8 cellular contexts compared by ENCODE assay signal in genomic region chr9:101398335-101398929, GRCh38. TPM values are rescaled to one million over a fixed set of nuclear protein-coding genes. Genes with fewer than 3 reads are reported as not detected.
DNase-seq lines count a peak whose midpoint lies in the region; ATAC-seq and TF ChIP-seq lines count a peak whose summit lies in the region.

Gene MRPL50 (minus strand): TSS chr9:101398618. CDS start chr9:101398592, 26 bp downstream.
Gene ZNF189 (plus strand): TSS chr9:101398851. CDS start chr9:101399157, 306 bp downstream.

- in situ Hi-C loops in GM23248 (cut with MboI): no loop called here

- H3K9ac ChIP-seq in DND-41 (ENCODE audit: low read depth, low read length): peak within 1 kb of the TSS; percentile 79
- H3K9ac ChIP-seq in GM23248: peak within 1 kb of the TSS; percentile 93

- H3K4me2 ChIP-seq in DND-41 (ENCODE audit: insufficient read depth, low read length) (peak within 1 kb of the TSS; percentile 92), GM23248 (ENCODE audit: unreplicated experiment) (peak within 1 kb of the TSS; percentile 97)

- H3K9me2 ChIP-seq in GM23248 (ENCODE audit: insufficient read depth): no peaks in the 10 kb centered on the region

- peaks cover 44% of the 10 kb centered on the region for H3K4me1 Mint-ChIP-seq in activated T-helper 17 cell treated with anti-CD3 and anti-CD28 coated beads, Interleukin-2, amount 50 U/mL, for 72 hours
- H3K4me1 Mint-ChIP-seq in naive thymus-derived CD8-positive, alpha-beta T cell: peaks cover 39 to 94% (median 84%) of the 10 kb centered on the region in 4 donors

- H3K9me3 Mint-ChIP-seq in activated T-helper 17 cell treated with anti-CD3 and anti-CD28 coated beads, Interleukin-2, amount 50 U/mL, for 72 hours: peaks cover 21% of the 10 kb centered on the region
- peaks cover 0 to 8% (median 3%) of the 10 kb centered on the region in 9 donors for H3K9me3 Mint-ChIP-seq in naive thymus-derived CD8-positive, alpha-beta T cell

- H3K4me3 Mint-ChIP-seq in activated T-helper 17 cell treated with anti-CD3 and anti-CD28 coated beads, Interleukin-2, amount 50 U/mL, for 72 hours: peak within 1 kb of the TSS; percentile 92
- H3K4me3 Mint-ChIP-seq in naive thymus-derived CD8-positive, alpha-beta T cell: peak within 1 kb of the TSS; percentile 98 to 100 (median 99)

- H3K27ac ChIP-seq in DND-41 (ENCODE audit: low read length): peak within 1 kb of the TSS; percentile 86
- H3K27ac ChIP-seq in GM23248: peak within 1 kb of the TSS; percentile 72

- peak; percentile 96 for ATAC-seq in DND-41 (ENCODE audit: insufficient read depth, low read depth)
- peak; percentile 93 for ATAC-seq in activated T-helper 17 cell treated with anti-CD3 and anti-CD28 coated beads, Interleukin-2, amount 50 U/mL, for 72 hours (replicated peaks)
- ATAC-seq in naive thymus-derived CD8-positive, alpha-beta T cell: peak; percentile 93

- H3K9me3 ChIP-seq in DND-41 (ENCODE audit: insufficient read depth, low read length, severe bottlenecking) (peaks cover 14% of the 10 kb centered on the region), GM23248 (ENCODE audit: low read depth) (no peaks in the 10 kb centered on the region)

- H2AFZ ChIP-seq in DND-41 (ENCODE audit: low read depth, low read length): peak within 1 kb of the TSS; percentile 92
- H2AFZ ChIP-seq in GM23248: peak within 1 kb of the TSS; percentile 92

- H4K20me1 ChIP-seq in DND-41 (ENCODE audit: insufficient read depth, low read length): no peaks in the 10 kb centered on the region
- H4K20me1 ChIP-seq in GM23248 (ENCODE audit: insufficient read depth): no peaks in the 10 kb centered on the region

- no peaks in the 10 kb centered on the region for H3K27me3 Mint-ChIP-seq in activated T-helper 17 cell treated with anti-CD3 and anti-CD28 coated beads, Interleukin-2, amount 50 U/mL, for 72 hours
- no peaks in the 10 kb centered on the region for H3K27me3 Mint-ChIP-seq in naive thymus-derived CD8-positive, alpha-beta T cell

- POLR2A ChIA-PET in naive thymus-derived CD8-positive, alpha-beta T cell (lab: Charles Lee): interaction anchor here (0.7 to 2.1 kb wide), 4 partner anchors 10 to 135 kb away, joined by 3 to 18 read pairs (median 6); partner anchors contain the start of gene RNF20

- H3K4me1 ChIP-seq in DND-41 (ENCODE audit: insufficient read depth, low read length): peaks cover 35% of the 10 kb centered on the region
- H3K4me1 ChIP-seq in GM23248 (ENCODE audit: insufficient read depth): peaks cover 13% of the 10 kb centered on the region

- DNase-seq in DND-41: peak; percentile 95
- peak; percentile 100 for DNase-seq in GM23248
- peak; percentile 99 for DNase-seq in Kasumi-1 (lab: John Stamatoyannopoulos, UW)
- peak; percentile 99 for DNase-seq in RPMI7951 (ENCODE audit: low read depth)
- DNase-seq in fibroblast of mammary gland (ENCODE audit: low read depth): peak; percentile 98
- peak; percentile 85 to 98 (median 97) for DNase-seq in naive thymus-derived CD8-positive, alpha-beta T cell
- peak; percentile 91 to 97 (median 95) for DNase-seq in stimulated activated naive CD4-positive, alpha-beta T cell (lab: John Stamatoyannopoulos, UW)

- H3F3A ChIP-seq in GM23248 (ENCODE audit: insufficient read depth): no peaks in the 10 kb centered on the region

- H3K27me3 ChIP-seq in DND-41 (ENCODE audit: insufficient read depth, low read length, poor library complexity) (no peaks in the 10 kb centered on the region), GM23248 (replicated peaks; ENCODE audit: insufficient read depth) (no peaks in the 10 kb centered on the region)

- H3K4me3 ChIP-seq in DND-41 (ENCODE audit: low read depth in 1 of 2, low read length in 2 of 2) (peak within 1 kb of the TSS; percentile 71 to 75), GM23248 (peak within 1 kb of the TSS; percentile 96), fibroblast of mammary gland (ENCODE audit: control insufficient read depth, low read depth, low read length) (peak within 1 kb of the TSS; percentile 81)

- H3K79me2 ChIP-seq in DND-41 (ENCODE audit: insufficient read depth, low read length): peaks cover 77% of the 10 kb centered on the region
- peaks cover 96% of the 10 kb centered on the region for H3K79me2 ChIP-seq in GM23248 (ENCODE audit: insufficient read depth)

- H3K36me3 ChIP-seq in DND-41 (ENCODE audit: insufficient read depth, low read length): peaks cover 64% of the 10 kb centered on the region
- H3K36me3 ChIP-seq in GM23248 (ENCODE audit: low read depth): peaks cover 40% of the 10 kb centered on the region

- 0 to 1% methylated on average over 37 of the region's 37 CpGs for WGBS in GM23248 (ENCODE audit: low coverage in 1 of 2, low lambda C conversion rate in 2 of 2, missing lambda C conversion rate in 2 of 2), 2 experiments

- no peak for TF ChIP-seq CTCF in DND-41 (IDR thresholded peaks at IDR 0.05; ENCODE audit: borderline replicate concordance, extremely low read depth, low read length, poor library complexity, severe bottlenecking)
- no peak for TF ChIP-seq CTCF in fibroblast of mammary gland (conservative IDR thresholded peaks at IDR 0.05; ENCODE audit: control insufficient read depth, insufficient read depth, low read depth, low read length)

- H3K27ac Mint-ChIP-seq in activated T-helper 17 cell treated with anti-CD3 and anti-CD28 coated beads, Interleukin-2, amount 50 U/mL, for 72 hours: peak within 1 kb of the TSS; percentile 97
- H3K27ac Mint-ChIP-seq in naive thymus-derived CD8-positive, alpha-beta T cell: peak within 1 kb of the TSS; percentile 99 to 100 (median 100)

- H3K36me3 Mint-ChIP-seq in activated T-helper 17 cell treated with anti-CD3 and anti-CD28 coated beads, Interleukin-2, amount 50 U/mL, for 72 hours (ENCODE audit: low read depth): peaks cover 100% of the 10 kb centered on the region
- H3K36me3 Mint-ChIP-seq in naive thymus-derived CD8-positive, alpha-beta T cell: peaks cover 42 to 64% (median 52%) of the 10 kb centered on the region in 3 donors

RNA-seq across cellular contexts. Expression of gene MRPL50, which starts in this region (rescaled TPM):
- 5.8 and 11.5 TPM in 2 replicates for total RNA-seq in GM23248 (2014; rRNA removed; shearing (Covaris generic))
- polyA plus RNA-seq in GM23248 (2016; fragmentation: Nextera tagmentation; extraction: Ambion mirVana): 18.0 and 19.3 TPM in 2 replicates
- total RNA-seq in RPMI7951 (2014; rRNA removed; shearing (Covaris generic)): 30.8 and 37.2 TPM in 2 replicates
- 10 to 100 TPM; 11.6 to 13.8 TPM for total RNA-seq in activated T-helper 17 cell treated with anti-CD3 and anti-CD28 coated beads, Interleukin-2, amount 50 U/mL, for 72 hours
- 10 to 100 TPM; 20.3 to 21.3 TPM for total RNA-seq in naive thymus-derived CD8-positive, alpha-beta T cell
- polyA plus RNA-seq in naive thymus-derived CD8-positive, alpha-beta T cell: 10 to 100 TPM; 12.9 to 17.8 (median 13.2) TPM

RNA-seq across cellular contexts. Expression of gene ZNF189, which starts in this region (rescaled TPM):
- total RNA-seq in GM23248 (2014; rRNA removed; shearing (Covaris generic)): 10.2 and 16.6 TPM in 2 replicates
- 7.0 and 7.1 TPM in 2 replicates for polyA plus RNA-seq in GM23248 (2016; fragmentation: Nextera tagmentation; extraction: Ambion mirVana)
- 11.2 and 15.5 TPM in 2 replicates for total RNA-seq in RPMI7951 (2014; rRNA removed; shearing (Covaris generic))
- total RNA-seq in activated T-helper 17 cell treated with anti-CD3 and anti-CD28 coated beads, Interleukin-2, amount 50 U/mL, for 72 hours: 10 to 100 TPM in 1 of 2 donors, 1 to 10 TPM in 1; 8.4 to 19.6 TPM
- 10 to 100 TPM; 23.7 to 26.3 TPM for total RNA-seq in naive thymus-derived CD8-positive, alpha-beta T cell
- 1 to 10 TPM; 1.4 to 2.6 (median 2.6) TPM for polyA plus RNA-seq in naive thymus-derived CD8-positive, alpha-beta T cell

Comparison
In these comparisons a context has a peak if more than half of its experiments do, and no peak if none do; other contexts are left out.
1. Peak in every context shown above with its lines: DNase-seq, ATAC-seq, H3K4me3 ChIP-seq and H3K27ac ChIP-seq.